In the genomic region with DNA sequence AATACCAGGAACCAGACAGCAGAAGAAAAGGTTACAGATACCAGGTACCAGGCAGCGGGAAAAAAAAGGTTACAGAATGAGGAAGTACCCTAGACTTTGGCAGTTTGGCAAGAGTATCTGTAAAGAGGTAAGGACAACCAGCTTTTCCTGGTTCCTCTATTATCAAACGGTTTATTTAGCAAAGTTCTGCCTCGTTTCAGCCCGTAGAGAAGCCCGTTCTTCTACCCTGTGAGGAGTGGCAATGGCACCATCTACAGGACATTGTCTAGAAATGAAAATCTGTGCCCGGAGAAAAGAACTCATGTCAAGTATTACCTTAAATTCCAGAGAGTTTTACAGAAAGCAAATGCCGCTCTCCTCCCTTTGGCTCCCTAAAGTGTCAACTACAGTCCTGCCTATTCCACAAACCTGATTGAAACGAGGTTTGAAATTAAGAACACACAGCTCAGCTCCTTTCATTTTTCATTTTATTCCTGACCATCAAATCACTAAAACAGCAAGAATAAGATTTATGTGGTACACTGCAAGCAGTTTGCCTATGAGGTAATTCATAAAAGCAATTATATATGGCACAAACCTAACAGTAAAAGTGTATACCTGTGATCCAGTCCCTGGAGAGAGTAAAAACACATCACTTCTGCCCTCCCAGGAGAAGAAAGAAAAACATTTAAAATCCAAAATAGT, we compare ENCODE assay signal across 8 cellular contexts.
DNase-seq lines count a peak whose midpoint lies in the region; TF ChIP-seq lines count a peak whose summit lies in the region.

No MANE protein-coding gene starts in this region.

- no peaks in the 10 kb centered on the region for H3K27me3 ChIP-seq in brain microvascular endothelial cell (replicated peaks)

- no peaks in the 10 kb centered on the region for H3K36me3 Mint-ChIP-seq in immature natural killer cell

- H3K27me3 Mint-ChIP-seq in immature natural killer cell (ENCODE audit: low read depth in 3 of 3): peaks cover 0 to 15% (median 7%) of the 10 kb centered on the region in 3 donors

- DNase-seq in A172 (ENCODE audit: low spot score) (peak; percentile 21), NCI-H524 treated with DMSO at 0.1 percent for 48 hours (lab: John Stamatoyannopoulos, UW) (peak; percentile 51), brain microvascular endothelial cell (peak; percentile 11), left kidney (ENCODE audit: low read depth, low spot score) (peak; percentile 88), kidney glomerular epithelial cell (lab: John Stamatoyannopoulos, UW) (no peak), immature natural killer cell (no peak), GM19238 (ENCODE audit: insufficient read length, low spot score) (no peak)

- no peak overlapping the region for H3K27ac Mint-ChIP-seq in immature natural killer cell

- H3K36me3 ChIP-seq in brain microvascular endothelial cell (replicated peaks): no peaks in the 10 kb centered on the region

- TF ChIP-seq CTCF in GM12875 (IDR thresholded peaks at IDR 0.05; ENCODE audit: borderline replicate concordance, insufficient read depth, low read depth, low read length) (peak; percentile 48; the same call in 1 of the 2 replicates), brain microvascular endothelial cell (IDR thresholded peaks at IDR 0.05; ENCODE audit: low read depth, low read length, missing control alignments) (peak; percentile 71)

- H3K4me3 Mint-ChIP-seq in immature natural killer cell: no peak overlapping the region

- H3K9me3 Mint-ChIP-seq in immature natural killer cell: peaks cover 0 to 2% (median 0%) of the 10 kb centered on the region in 6 donors

- no peak overlapping the region for H3K4me3 ChIP-seq in GM12875 (ENCODE audit: low read depth, low read length)
- H3K4me3 ChIP-seq in brain microvascular endothelial cell (ENCODE audit: low read depth, low read length): no peak overlapping the region

- H3K4me1 Mint-ChIP-seq in immature natural killer cell: no peaks in the 10 kb centered on the region

- no peak overlapping the region for H3K27ac ChIP-seq in brain microvascular endothelial cell

- in situ Hi-C loops in brain microvascular endothelial cell (cut with HindIII; ENCODE audit: low pct_ligation_motif_present, low sequenced_read_pairs): no loop called here

Comparison
In these comparisons a context has a peak if more than half of its experiments do, and no peak if none do; other contexts are left out.
1. DNase-seq: peak in A172 (single experiment), NCI-H524 treated with DMSO at 0.1 percent for 48 hours (single experiment), brain microvascular endothelial cell (single experiment) and left kidney (single experiment); none in kidney glomerular epithelial cell (single experiment), immature natural killer cell (0 of 3) and GM19238 (single experiment).